Comparison of ENCODE assay signal across 28 cellular contexts in the genomic region with DNA sequence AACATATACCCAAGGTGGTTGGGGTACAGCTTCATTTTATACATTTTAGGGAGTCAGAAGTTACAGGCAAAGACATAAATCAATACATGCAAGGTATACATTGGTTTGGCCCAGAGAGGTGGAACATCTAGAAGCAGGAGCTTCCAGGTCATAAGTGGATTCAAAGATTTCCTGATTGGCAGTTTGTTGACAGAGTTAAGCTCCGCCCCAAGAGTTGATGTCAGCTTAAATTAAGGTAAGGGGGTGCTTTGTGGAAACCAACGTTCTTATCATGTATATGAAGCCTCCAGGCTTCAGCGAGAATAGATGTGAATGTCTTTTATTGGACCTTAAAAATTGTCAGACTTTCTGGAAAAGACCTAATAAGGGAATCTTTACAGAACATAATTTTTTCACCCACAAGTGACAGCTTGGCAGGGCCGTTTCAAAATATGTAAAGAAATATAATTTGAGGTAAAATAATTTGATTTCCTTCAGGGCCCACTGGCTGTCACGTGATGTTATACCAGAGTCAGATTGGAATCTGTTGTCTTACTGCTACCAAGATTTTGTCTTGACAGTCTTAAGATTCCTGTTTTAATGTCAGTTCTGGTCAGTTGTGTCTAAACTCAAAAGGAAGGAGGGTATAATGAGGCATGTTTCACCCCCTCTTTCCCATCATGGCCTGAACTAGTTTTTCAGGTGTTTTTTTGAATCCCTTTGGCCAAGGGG.
"Had no signal": no experiment of that assay in that cellular context is flagged by ENCODE, and none has a peak within 500 bp of the region (broad histone marks: within the 10 kb centered on the region; RNA-seq: fewer than 3 reads in every experiment).

No MANE protein-coding gene starts in this region.

- H3K4me1 ChIP-seq: adrenal gland, body of pancreas, pancreas had no signal

- H3K4me1 Mint-ChIP-seq: stimulated activated effector memory CD8-positive, alpha-beta T cell treated with anti-CD3 and anti-CD28 coated beads, Interleukin-12 subunit alpha, Interleukin-12 subunit beta, amount 100 ng/mL, for 72 hours had no signal

- H3K27me3 ChIP-seq: adrenal gland, body of pancreas, esophagus squamous epithelium, pancreas, sigmoid colon had no signal

- H3K4me3 Mint-ChIP-seq: activated naive CD4-positive, alpha-beta T cell treated with anti-CD3 and anti-CD28 coated beads for 36 hours; activated naive CD8-positive, alpha-beta T cell treated with anti-CD3 and anti-CD28 coated beads for 36 hours; naive thymus-derived CD8-positive, alpha-beta T cell; neural crest cell; stimulated activated effector memory CD8-positive, alpha-beta T cell treated with anti-CD3 and anti-CD28 coated beads, Interleukin-12 subunit alpha, Interleukin-12 subunit beta, amount 100 ng/mL, for 72 hours; stimulated activated naive CD8-positive, alpha-beta T cell treated with anti-CD3 and anti-CD28 coated beads, Interleukin-15, Interleukin-2, amounts not matched to agents 100 ng/mL and 50 ng/mL, for 24 hours had no signal

- H3K36me3 ChIP-seq: adrenal gland, esophagus squamous epithelium, pancreas, sigmoid colon, thoracic aorta had no signal

- H3K27ac Mint-ChIP-seq: activated naive CD4-positive, alpha-beta T cell treated with anti-CD3 and anti-CD28 coated beads for 36 hours; activated naive CD8-positive, alpha-beta T cell treated with anti-CD3 and anti-CD28 coated beads for 36 hours; stimulated activated effector memory CD8-positive, alpha-beta T cell treated with anti-CD3 and anti-CD28 coated beads, Interleukin-12 subunit alpha, Interleukin-12 subunit beta, amount 100 ng/mL, for 72 hours; stimulated activated naive CD8-positive, alpha-beta T cell treated with anti-CD3 and anti-CD28 coated beads, Interleukin-15, Interleukin-2, amounts not matched to agents 100 ng/mL and 50 ng/mL, for 24 hours had no signal

- H3K4me3 ChIP-seq: adrenal gland, body of pancreas, esophagus squamous epithelium, pancreas, psoas muscle, sigmoid colon, thoracic aorta had no signal

- H3K9me3 Mint-ChIP-seq: activated naive CD8-positive, alpha-beta T cell treated with anti-CD3 and anti-CD28 coated beads for 36 hours; stimulated activated effector memory CD8-positive, alpha-beta T cell treated with anti-CD3 and anti-CD28 coated beads, Interleukin-12 subunit alpha, Interleukin-12 subunit beta, amount 100 ng/mL, for 72 hours had no signal

- H3K27ac ChIP-seq: adrenal gland, body of pancreas, esophagus squamous epithelium, pancreas, psoas muscle, sigmoid colon, thoracic aorta had no signal

- H3K9me3 ChIP-seq: adrenal gland, body of pancreas, esophagus squamous epithelium, pancreas, psoas muscle, sigmoid colon, thoracic aorta had no signal

- ATAC-seq: activated CD4-positive, CD25-positive, alpha-beta regulatory T cell treated with anti-CD3 and anti-CD28 coated beads, Interleukin-2, amount 50 U/mL, for 24 hours; body of pancreas; left cardiac atrium; left ventricle myocardium superior; naive thymus-derived CD8-positive, alpha-beta T cell; pancreas; psoas muscle; stimulated activated effector memory CD8-positive, alpha-beta T cell treated with anti-CD3 and anti-CD28 coated beads, Interleukin-12 subunit alpha, Interleukin-12 subunit beta, amount 100 ng/mL, for 72 hours had no signal

- DNase-seq: activated CD4-positive, alpha-beta T cell treated with anti-CD3 and anti-CD28 coated beads for 48 hours; activated CD4-positive, alpha-beta T cell treated with anti-CD3 and anti-CD28 coated beads, Interleukin-2, amount 50 U/mL, for 48 hours; activated CD8-positive, alpha-beta memory T cell treated with anti-CD3 and anti-CD28 coated beads for 24 hours; activated effector memory CD4-positive, alpha-beta T cell treated with Interleukin-2 at 50 U/mL for 16 hours; activated naive CD4-positive, alpha-beta T cell treated with anti-CD3 and anti-CD28 coated beads for 36 hours; activated naive CD8-positive, alpha-beta T cell treated with anti-CD3 and anti-CD28 coated beads for 36 hours; adrenal gland; aorta; body of pancreas; dermis blood vessel endothelial cell; effector CD4-positive, alpha-beta T cell; esophagus squamous epithelium; left cardiac atrium; left ventricle myocardium superior; mammary epithelial cell; midbrain; naive thymus-derived CD8-positive, alpha-beta T cell; nucleus accumbens; pancreas; psoas muscle; sigmoid colon; small intestine; stimulated activated CD4-positive, alpha-beta T cell treated with anti-CD3 and anti-CD28 coated beads, Interleukin-4, amount 100 ng/mL, for 24 hours had no signal

- H3K36me3 Mint-ChIP-seq: activated naive CD8-positive, alpha-beta T cell treated with anti-CD3 and anti-CD28 coated beads for 36 hours; stimulated activated effector memory CD8-positive, alpha-beta T cell treated with anti-CD3 and anti-CD28 coated beads, Interleukin-12 subunit alpha, Interleukin-12 subunit beta, amount 100 ng/mL, for 72 hours had no signal
